In genomic region chr1:156676450-156676819, GRCh38 we compare ENCODE assay signal across 1 cellular context.
TF ChIP-seq lines count a peak whose summit lies in the region.

No MANE protein-coding gene starts in this region.

TF ChIP-seq in K562, 482 proteins besides CTCF, POLR2A, EP300 and RAD21:
- TF ChIP-seq FOXK2 (conservative IDR thresholded peaks at IDR 0.05 in 1 of 2, IDR thresholded peaks at IDR 0.05 in 1 of 2; ENCODE audit: low read depth in 2 of 2) (no peak), KDM5B (IDR thresholded peaks at IDR 0.05; ENCODE audit: insufficient replicate concordance, low read depth, low read length) (peak; percentile 7), SIX5 (IDR thresholded peaks at IDR 0.05; ENCODE audit: borderline replicate concordance in 1 of 2, insufficient read depth in 1 of 2, low read depth in 1 of 2, low read length in 2 of 2) (no peak), HNRNPL (IDR thresholded peaks at IDR 0.05; ENCODE audit: low read depth, low read length) (peak; percentile 3; the same call in 1 of the 2 replicates), GATAD2B (IDR thresholded peaks at IDR 0.05; ENCODE audit: borderline replicate concordance) (no peak), GABPB2 (CRISPR knock-in tag; conservative IDR thresholded peaks at IDR 0.05) (no peak), HMBOX1 (IDR thresholded peaks at IDR 0.05) (no peak)
TF ChIP-seq in K562: peak in this region for 2.
